ENCODE assay signal across 16 cellular contexts in the genomic region with DNA sequence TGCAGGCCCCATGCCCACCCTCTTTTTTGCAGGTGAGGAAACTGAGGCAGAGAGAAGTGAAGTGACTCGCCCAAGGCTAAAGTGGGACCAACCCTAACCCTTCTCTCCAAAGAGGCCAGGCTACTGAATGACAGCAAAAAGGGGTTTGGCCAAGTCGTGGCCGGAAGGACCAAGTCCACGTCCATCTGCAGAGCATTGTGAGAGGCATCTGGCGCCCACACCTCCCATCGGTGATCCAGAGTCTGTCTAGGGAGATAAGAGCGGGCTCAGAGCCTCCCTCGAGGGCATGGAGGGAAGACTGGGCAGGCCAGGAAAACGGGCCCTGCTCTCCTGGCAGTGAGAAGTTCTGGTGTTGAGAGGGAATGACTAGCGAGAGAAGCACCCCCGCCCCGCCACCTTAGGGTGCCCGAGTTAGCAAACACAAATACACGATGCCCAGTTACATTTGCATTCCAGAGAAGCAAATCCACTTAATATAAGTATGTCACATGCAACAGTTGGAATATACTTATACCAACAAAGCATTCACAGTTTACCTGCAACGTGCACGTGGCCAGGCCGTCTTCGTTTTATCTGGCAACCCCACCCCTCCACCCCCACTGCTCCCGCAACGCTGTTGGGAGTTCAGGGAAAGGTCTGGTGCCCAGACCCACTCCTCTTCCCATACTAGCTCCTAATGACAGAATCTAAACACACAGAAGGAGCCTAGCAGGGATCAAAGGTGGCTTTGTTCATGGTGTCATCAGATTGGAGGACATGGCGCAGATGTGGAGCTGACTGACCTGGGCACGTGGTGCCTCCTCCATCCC.
"Had no signal": no experiment of that assay in that cellular context is flagged by ENCODE, and none has a peak within 500 bp of the region (broad histone marks: within the 10 kb centered on the region; RNA-seq: fewer than 3 reads in every experiment).

No MANE protein-coding gene starts in this region.

- H3K27ac ChIP-seq: ascending aorta, neutrophil, thyroid gland, WERI-Rb-1 had no signal

- H3K4me3 Mint-ChIP-seq: activated naive CD4-positive, alpha-beta T cell treated with anti-CD3 and anti-CD28 coated beads, Interleukin-2, amount 50 U/mL, for 24 hours; central memory CD8-positive, alpha-beta T cell had no signal

- H3K9me3 Mint-ChIP-seq: activated naive CD4-positive, alpha-beta T cell treated with anti-CD3 and anti-CD28 coated beads, Interleukin-2, amount 50 U/mL, for 24 hours; central memory CD8-positive, alpha-beta T cell had no signal

- H3K36me3 Mint-ChIP-seq: activated naive CD4-positive, alpha-beta T cell treated with anti-CD3 and anti-CD28 coated beads, Interleukin-2, amount 50 U/mL, for 24 hours had no signal

- H3K4me3 ChIP-seq: ascending aorta, thyroid gland had no signal

- H3K27me3 Mint-ChIP-seq: activated naive CD4-positive, alpha-beta T cell treated with anti-CD3 and anti-CD28 coated beads, Interleukin-2, amount 50 U/mL, for 24 hours; central memory CD8-positive, alpha-beta T cell had no signal

- H3K4me1 Mint-ChIP-seq: activated naive CD4-positive, alpha-beta T cell treated with anti-CD3 and anti-CD28 coated beads, Interleukin-2, amount 50 U/mL, for 24 hours; central memory CD8-positive, alpha-beta T cell had no signal

- H3K27me3 ChIP-seq: ascending aorta, neutrophil, thyroid gland had no signal

- H3K27ac Mint-ChIP-seq: activated naive CD4-positive, alpha-beta T cell treated with anti-CD3 and anti-CD28 coated beads, Interleukin-2, amount 50 U/mL, for 24 hours had no signal

- DNase-seq: activated CD4-positive, alpha-beta T cell treated with anti-CD3 and anti-CD28 coated beads, Interleukin-2, amount 50 U/mL, for 4 hours; activated T-cell treated with anti-CD3 and anti-CD28 coated beads, Interleukin-2, amount 50 U/mL, for 1 hour; effector CD4-positive, alpha-beta T cell; hypothalamus; retina; stimulated activated CD4-positive, alpha-beta T cell treated with anti-CD3 and anti-CD28 coated beads, Interleukin-12 subunit alpha, Interleukin-12 subunit beta, amount 100 ng/mL, for 4 hours; stimulated activated CD4-positive, alpha-beta T cell treated with anti-CD3 and anti-CD28 coated beads, Interleukin-1b, Interleukin-23, amount 100 ng/mL, for 48 hours; stimulated activated CD8-positive, alpha-beta memory T cell treated with anti-CD3 and anti-CD28 coated beads, Interleukin-4, amount 100 ng/mL, for 48 hours; SW 1271; T-helper 2 cell; WERI-Rb-1 had no signal

- H3K9me3 ChIP-seq: ascending aorta, neutrophil, thyroid gland had no signal

- H3K4me1 ChIP-seq: ascending aorta, thyroid gland had no signal

- H3K36me3 ChIP-seq: ascending aorta, neutrophil, thyroid gland, WERI-Rb-1 had no signal
